In the genomic region with DNA sequence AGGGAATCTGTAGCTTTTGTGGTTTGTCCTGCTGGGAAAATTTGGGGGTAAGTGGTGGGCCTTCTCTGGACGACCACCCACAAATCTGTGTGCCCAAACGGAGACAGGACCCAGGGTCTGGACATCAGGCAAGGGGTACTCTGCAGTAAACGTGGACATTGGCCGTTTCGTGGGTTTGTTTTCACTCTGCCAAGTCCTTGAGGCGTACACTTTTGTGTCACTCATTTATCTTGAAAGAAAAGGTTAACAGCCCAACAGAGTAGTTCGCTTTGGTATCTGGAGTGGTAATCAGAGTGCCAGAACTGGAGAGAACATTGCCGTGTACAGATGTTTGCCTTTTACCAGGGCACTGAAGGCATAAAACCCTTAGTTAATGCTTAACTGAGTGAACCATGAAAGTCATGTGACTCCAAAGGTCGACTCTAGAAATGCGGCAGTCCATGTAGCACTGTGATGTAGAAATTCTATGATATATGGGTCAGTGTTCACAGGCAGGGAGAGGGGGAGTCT, we compare ENCODE assay signal across 7 cellular contexts. TPM values are rescaled to one million over a fixed set of nuclear protein-coding genes. Genes with fewer than 3 reads are reported as not detected.
DNase-seq lines count a peak whose midpoint lies in the region; ATAC-seq and TF ChIP-seq lines count a peak whose summit lies in the region.
"Had no signal": no experiment of that assay in that cellular context is flagged by ENCODE, and none has a peak within 500 bp of the region (broad histone marks: within the 10 kb centered on the region; RNA-seq: fewer than 3 reads in every experiment).

No MANE protein-coding gene starts in this region.

- H3K4me1 ChIP-seq in SJCRH30 (peaks cover 8% of the 10 kb centered on the region; the same call in 1 of the 2 replicates), upper lobe of left lung (peaks cover 33 to 56% (median 45%) of the 10 kb centered on the region in 4 donors)

- H3K9me3 ChIP-seq in SJCRH30 (replicated peaks) (no peaks in the 10 kb centered on the region), upper lobe of left lung (no peaks in the 10 kb centered on the region)

- TF ChIP-seq POLR2A in upper lobe of left lung (IDR thresholded peaks at IDR 0.05), result peak in 1 of 4 donors; percentile 35

- H3K27ac ChIP-seq in SJCRH30 (peak overlapping the region; percentile 42), upper lobe of left lung (peak overlapping the region; percentile 96 to 99 (median 98))

- no peak for DNase-seq in SJCRH30
- peak; percentile 15 for DNase-seq in inferior parietal cortex (ENCODE audit: extremely low spot score)
- peak in 1 of 2 donors; percentile 53 for DNase-seq in upper lobe of left lung
- no peak for DNase-seq in activated CD8-positive, alpha-beta memory T cell treated with anti-CD3 and anti-CD28 coated beads, Interleukin-2, amount 50 U/mL, for 4 hours
- DNase-seq in A172 (ENCODE audit: low spot score), result no peak

- 10 to 12% methylated on average over 9 to 10 of the region's 10 CpGs for WGBS in upper lobe of left lung, 2 donors

- no peak for TF ChIP-seq EP300 in upper lobe of left lung (IDR thresholded peaks at IDR 0.05)

- H3K36me3 ChIP-seq in SJCRH30 (no peaks in the 10 kb centered on the region), upper lobe of left lung (no peaks in the 10 kb centered on the region)

- peak; percentile 48 for ATAC-seq in GM19395 (IDR thresholded peaks at IDR 0.05; ENCODE audit: unreplicated experiment)
- ATAC-seq in upper lobe of left lung (ENCODE audit: low FRiP score in 2 of 2), result peak; percentile 1 to 76

- no peaks in the 10 kb centered on the region for H3K27me3 ChIP-seq in SJCRH30
- H3K27me3 ChIP-seq in upper lobe of left lung, result no peaks in the 10 kb centered on the region

- H3K4me3 ChIP-seq in SJCRH30, result peak overlapping the region; percentile 80
- peak overlapping the region; percentile 70 to 96 (median 86) for H3K4me3 ChIP-seq in upper lobe of left lung

- TF ChIP-seq CTCF in upper lobe of left lung (IDR thresholded peaks at IDR 0.05), result no peak

RNA-seq across cellular contexts. Expression of a gene that starts 15.4 kb away (rescaled TPM):
- 14.1 and 21.7 TPM in 2 replicates for total RNA-seq in SJCRH30 (2014; rRNA removed; shearing (Covaris generic))
- total RNA-seq in upper lobe of left lung, result 10 to 100 TPM; 33.0 to 77.5 (median 54.6) TPM
- 9.1 and 11.4 TPM in 2 replicates for total RNA-seq in A172 (2014; rRNA removed; shearing (Covaris generic))

RNA-seq across cellular contexts. Expression of a gene that starts 15.6 kb away (rescaled TPM):
- 2.9 and 3.0 TPM in 2 replicates for total RNA-seq in SJCRH30 (2014; rRNA removed; shearing (Covaris generic))
- 1 to 10 TPM in 5 of 6 donors, under 1 TPM in 1; 0.78 to 7.7 (median 4.6) TPM for total RNA-seq in upper lobe of left lung
- total RNA-seq in A172 (2014; rRNA removed; shearing (Covaris generic)), result 3.2 and 5.6 TPM in 2 replicates

RNA-seq across cellular contexts. Expression of a gene that starts 36.4 kb away (rescaled TPM):
- total RNA-seq in SJCRH30 (2014; rRNA removed; shearing (Covaris generic)), result not detected in 2 replicates
- total RNA-seq in upper lobe of left lung, result not detected
- total RNA-seq in A172 (2014; rRNA removed; shearing (Covaris generic)), result not detected in 2 replicates
- total RNA-seq: glomerular endothelial cell had no signal

RNA-seq across cellular contexts. Expression of a gene that starts 41.9 kb away (rescaled TPM):
- 5.2 and 7.1 TPM in 2 replicates for total RNA-seq in SJCRH30 (2014; rRNA removed; shearing (Covaris generic))
- 10 to 100 TPM; 12.8 to 40.8 (median 18.4) TPM for total RNA-seq in upper lobe of left lung
- total RNA-seq in A172 (2014; rRNA removed; shearing (Covaris generic)), result 25.7 and 28.0 TPM in 2 replicates

RNA-seq across cellular contexts. Expression of a gene that starts 57.9 kb away (rescaled TPM):
- total RNA-seq in SJCRH30 (2014; rRNA removed; shearing (Covaris generic)), result 13.1 and 14.5 TPM in 2 replicates
- 10 to 100 TPM in 4 of 6 donors, 1 to 10 TPM in 2; 9.0 to 30.4 (median 10.6) TPM for total RNA-seq in upper lobe of left lung
- total RNA-seq in A172 (2014; rRNA removed; shearing (Covaris generic)), result 15.8 and 18.7 TPM in 2 replicates
